ENCODE assay signal across 1 cellular context in the genomic region with DNA sequence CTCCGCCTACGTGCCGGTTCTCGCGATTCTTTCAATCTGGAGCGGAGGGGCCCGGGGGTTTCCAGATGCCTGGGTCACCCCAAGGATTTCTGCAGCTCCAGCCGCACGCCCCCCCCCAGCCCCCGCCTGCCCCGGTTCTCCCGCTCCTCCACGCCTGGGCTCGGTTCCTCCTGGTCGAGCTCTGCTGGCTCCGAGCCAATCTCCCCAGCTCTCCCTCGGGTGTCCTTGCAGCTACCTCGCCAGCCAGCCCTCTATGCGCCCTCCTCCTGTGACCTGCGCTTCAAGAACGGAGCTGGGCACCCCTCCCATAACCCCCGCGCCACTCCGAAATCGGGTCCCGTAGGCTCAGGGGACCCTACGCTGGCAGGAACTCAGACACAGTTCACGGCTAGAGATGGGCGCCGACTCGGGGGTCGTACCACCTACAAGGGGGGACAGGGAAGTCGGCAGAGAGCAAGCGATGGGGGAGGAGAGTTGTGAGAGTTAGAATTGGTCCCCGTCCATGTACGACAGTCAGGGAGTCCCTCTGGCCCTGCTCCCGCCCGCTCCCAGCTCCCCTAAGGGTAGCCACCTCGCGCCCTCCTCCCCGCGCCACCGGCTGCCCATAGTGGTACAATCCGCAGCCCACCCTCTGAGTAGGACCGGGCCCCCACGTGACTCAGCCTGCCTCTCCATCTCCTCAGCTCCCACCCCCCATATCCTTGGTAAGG.
TF ChIP-seq lines count a peak whose summit lies in the region.

No MANE protein-coding gene starts in this region.

TF ChIP-seq in GM12878, 131 proteins besides CTCF, POLR2A, EP300 and RAD21 (continued from another document):
- TF ChIP-seq CBX3 (IDR thresholded peaks at IDR 0.05; ENCODE audit: borderline replicate concordance, low read depth) (no peak), SRF (IDR thresholded peaks at IDR 0.05; ENCODE audit: low read depth in 2 of 2, low read length in 2 of 2) (no peak), SIX5 (IDR thresholded peaks at IDR 0.05; ENCODE audit: low read depth, low read length, severe bottlenecking) (no peak), SMAD5 (IDR thresholded peaks at IDR 0.05; ENCODE audit: low read depth) (no peak), ATF7 (IDR thresholded peaks at IDR 0.05; ENCODE audit: low read depth) (peak; percentile 95), HDGF (IDR thresholded peaks at IDR 0.05) (0 out of 2 replicates have a peak, but pooled peaks have one; percentile 72), ZNF274 (IDR thresholded peaks at IDR 0.05; ENCODE audit: insufficient read depth, insufficient read length) (no peak), NRF1 (conservative IDR thresholded peaks at IDR 0.05; ENCODE audit: low read depth, low read length) (no peak), CBX5 (IDR thresholded peaks at IDR 0.05; ENCODE audit: low read depth) (no peak), EZH2 (IDR thresholded peaks at IDR 0.05; ENCODE audit: borderline replicate concordance, control insufficient read depth, low read depth, low read length) (no peak), GABPA (IDR thresholded peaks at IDR 0.05; ENCODE audit: low read depth) (no peak), HDAC2 (IDR thresholded peaks at IDR 0.05) (no peak), ASH2L (IDR thresholded peaks at IDR 0.05; ENCODE audit: borderline replicate concordance, low read depth) (no peak), KDM1A (IDR thresholded peaks at IDR 0.05; ENCODE audit: borderline replicate concordance) (no peak), SUPT20H (IDR thresholded peaks at IDR 0.05; ENCODE audit: borderline replicate concordance, control insufficient read depth, low read depth, low read length) (no peak), HDAC6 (IDR thresholded peaks at IDR 0.05; ENCODE audit: unreplicated experiment) (no peak), EGR1 (IDR thresholded peaks at IDR 0.05; ENCODE audit: borderline replicate concordance in 1 of 2, low read depth in 2 of 2, low read length in 2 of 2) (peak in 1 of 2 experiments; percentile 72; a peak in 2 of 3 replicates), PML (IDR thresholded peaks at IDR 0.05; ENCODE audit: low read length) (no peak), POLR2AphosphoS5 (IDR thresholded peaks at IDR 0.05; ENCODE audit: low read length) (no peak), STAT1 (conservative IDR thresholded peaks at IDR 0.05) (no peak)
- TF ChIP-seq, protein P1, sequence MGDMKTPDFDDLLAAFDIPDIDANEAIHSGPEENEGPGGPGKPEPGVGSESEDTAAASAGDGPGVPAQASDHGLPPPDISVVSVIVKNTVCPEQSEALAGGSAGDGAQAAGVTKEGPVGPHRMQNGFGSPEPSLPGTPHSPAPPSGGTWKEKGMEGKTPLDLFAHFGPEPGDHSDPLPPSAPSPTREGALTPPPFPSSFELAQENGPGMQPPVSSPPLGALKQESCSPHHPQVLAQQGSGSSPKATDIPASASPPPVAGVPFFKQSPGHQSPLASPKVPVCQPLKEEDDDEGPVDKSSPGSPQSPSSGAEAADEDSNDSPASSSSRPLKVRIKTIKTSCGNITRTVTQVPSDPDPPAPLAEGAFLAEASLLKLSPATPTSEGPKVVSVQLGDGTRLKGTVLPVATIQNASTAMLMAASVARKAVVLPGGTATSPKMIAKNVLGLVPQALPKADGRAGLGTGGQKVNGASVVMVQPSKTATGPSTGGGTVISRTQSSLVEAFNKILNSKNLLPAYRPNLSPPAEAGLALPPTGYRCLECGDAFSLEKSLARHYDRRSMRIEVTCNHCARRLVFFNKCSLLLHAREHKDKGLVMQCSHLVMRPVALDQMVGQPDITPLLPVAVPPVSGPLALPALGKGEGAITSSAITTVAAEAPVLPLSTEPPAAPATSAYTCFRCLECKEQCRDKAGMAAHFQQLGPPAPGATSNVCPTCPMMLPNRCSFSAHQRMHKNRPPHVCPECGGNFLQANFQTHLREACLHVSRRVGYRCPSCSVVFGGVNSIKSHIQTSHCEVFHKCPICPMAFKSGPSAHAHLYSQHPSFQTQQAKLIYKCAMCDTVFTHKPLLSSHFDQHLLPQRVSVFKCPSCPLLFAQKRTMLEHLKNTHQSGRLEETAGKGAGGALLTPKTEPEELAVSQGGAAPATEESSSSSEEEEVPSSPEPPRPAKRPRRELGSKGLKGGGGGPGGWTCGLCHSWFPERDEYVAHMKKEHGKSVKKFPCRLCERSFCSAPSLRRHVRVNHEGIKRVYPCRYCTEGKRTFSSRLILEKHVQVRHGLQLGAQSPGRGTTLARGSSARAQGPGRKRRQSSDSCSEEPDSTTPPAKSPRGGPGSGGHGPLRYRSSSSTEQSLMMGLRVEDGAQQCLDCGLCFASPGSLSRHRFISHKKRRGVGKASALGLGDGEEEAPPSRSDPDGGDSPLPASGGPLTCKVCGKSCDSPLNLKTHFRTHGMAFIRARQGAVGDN (IDR thresholded peaks at IDR 0.05) = no peak
- TF ChIP-seq, protein P2, sequence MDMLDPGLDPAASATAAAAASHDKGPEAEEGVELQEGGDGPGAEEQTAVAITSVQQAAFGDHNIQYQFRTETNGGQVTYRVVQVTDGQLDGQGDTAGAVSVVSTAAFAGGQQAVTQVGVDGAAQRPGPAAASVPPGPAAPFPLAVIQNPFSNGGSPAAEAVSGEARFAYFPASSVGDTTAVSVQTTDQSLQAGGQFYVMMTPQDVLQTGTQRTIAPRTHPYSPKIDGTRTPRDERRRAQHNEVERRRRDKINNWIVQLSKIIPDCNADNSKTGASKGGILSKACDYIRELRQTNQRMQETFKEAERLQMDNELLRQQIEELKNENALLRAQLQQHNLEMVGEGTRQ (IDR thresholded peaks at IDR 0.05; ENCODE audit: borderline replicate concordance, low read depth, low read length) = peak; percentile 15; the same call in 1 of the 2 replicates
- TF ChIP-seq, protein P3, sequence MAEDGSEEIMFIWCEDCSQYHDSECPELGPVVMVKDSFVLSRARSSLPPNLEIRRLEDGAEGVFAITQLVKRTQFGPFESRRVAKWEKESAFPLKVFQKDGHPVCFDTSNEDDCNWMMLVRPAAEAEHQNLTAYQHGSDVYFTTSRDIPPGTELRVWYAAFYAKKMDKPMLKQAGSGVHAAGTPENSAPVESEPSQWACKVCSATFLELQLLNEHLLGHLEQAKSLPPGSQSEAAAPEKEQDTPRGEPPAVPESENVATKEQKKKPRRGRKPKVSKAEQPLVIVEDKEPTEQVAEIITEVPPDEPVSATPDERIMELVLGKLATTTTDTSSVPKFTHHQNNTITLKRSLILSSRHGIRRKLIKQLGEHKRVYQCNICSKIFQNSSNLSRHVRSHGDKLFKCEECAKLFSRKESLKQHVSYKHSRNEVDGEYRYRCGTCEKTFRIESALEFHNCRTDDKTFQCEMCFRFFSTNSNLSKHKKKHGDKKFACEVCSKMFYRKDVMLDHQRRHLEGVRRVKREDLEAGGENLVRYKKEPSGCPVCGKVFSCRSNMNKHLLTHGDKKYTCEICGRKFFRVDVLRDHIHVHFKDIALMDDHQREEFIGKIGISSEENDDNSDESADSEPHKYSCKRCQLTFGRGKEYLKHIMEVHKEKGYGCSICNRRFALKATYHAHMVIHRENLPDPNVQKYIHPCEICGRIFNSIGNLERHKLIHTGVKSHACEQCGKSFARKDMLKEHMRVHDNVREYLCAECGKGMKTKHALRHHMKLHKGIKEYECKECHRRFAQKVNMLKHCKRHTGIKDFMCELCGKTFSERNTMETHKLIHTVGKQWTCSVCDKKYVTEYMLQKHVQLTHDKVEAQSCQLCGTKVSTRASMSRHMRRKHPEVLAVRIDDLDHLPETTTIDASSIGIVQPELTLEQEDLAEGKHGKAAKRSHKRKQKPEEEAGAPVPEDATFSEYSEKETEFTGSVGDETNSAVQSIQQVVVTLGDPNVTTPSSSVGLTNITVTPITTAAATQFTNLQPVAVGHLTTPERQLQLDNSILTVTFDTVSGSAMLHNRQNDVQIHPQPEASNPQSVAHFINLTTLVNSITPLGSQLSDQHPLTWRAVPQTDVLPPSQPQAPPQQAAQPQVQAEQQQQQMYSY (CRISPR knock-in tag; IDR thresholded peaks at IDR 0.05) = no peak
- TF ChIP-seq, protein P4, sequence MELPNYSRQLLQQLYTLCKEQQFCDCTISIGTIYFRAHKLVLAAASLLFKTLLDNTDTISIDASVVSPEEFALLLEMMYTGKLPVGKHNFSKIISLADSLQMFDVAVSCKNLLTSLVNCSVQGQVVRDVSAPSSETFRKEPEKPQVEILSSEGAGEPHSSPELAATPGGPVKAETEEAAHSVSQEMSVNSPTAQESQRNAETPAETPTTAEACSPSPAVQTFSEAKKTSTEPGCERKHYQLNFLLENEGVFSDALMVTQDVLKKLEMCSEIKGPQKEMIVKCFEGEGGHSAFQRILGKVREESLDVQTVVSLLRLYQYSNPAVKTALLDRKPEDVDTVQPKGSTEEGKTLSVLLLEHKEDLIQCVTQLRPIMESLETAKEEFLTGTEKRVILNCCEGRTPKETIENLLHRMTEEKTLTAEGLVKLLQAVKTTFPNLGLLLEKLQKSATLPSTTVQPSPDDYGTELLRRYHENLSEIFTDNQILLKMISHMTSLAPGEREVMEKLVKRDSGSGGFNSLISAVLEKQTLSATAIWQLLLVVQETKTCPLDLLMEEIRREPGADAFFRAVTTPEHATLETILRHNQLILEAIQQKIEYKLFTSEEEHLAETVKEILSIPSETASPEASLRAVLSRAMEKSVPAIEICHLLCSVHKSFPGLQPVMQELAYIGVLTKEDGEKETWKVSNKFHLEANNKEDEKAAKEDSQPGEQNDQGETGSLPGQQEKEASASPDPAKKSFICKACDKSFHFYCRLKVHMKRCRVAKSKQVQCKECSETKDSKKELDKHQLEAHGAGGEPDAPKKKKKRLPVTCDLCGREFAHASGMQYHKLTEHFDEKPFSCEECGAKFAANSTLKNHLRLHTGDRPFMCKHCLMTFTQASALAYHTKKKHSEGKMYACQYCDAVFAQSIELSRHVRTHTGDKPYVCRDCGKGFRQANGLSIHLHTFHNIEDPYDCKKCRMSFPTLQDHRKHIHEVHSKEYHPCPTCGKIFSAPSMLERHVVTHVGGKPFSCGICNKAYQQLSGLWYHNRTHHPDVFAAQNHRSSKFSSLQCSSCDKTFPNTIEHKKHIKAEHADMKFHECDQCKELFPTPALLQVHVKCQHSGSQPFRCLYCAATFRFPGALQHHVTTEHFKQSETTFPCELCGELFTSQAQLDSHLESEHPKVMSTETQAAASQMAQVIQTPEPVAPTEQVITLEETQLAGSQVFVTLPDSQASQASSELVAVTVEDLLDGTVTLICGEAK (IDR thresholded peaks at IDR 0.05; ENCODE audit: borderline replicate concordance) = no peak
